In the genomic region with DNA sequence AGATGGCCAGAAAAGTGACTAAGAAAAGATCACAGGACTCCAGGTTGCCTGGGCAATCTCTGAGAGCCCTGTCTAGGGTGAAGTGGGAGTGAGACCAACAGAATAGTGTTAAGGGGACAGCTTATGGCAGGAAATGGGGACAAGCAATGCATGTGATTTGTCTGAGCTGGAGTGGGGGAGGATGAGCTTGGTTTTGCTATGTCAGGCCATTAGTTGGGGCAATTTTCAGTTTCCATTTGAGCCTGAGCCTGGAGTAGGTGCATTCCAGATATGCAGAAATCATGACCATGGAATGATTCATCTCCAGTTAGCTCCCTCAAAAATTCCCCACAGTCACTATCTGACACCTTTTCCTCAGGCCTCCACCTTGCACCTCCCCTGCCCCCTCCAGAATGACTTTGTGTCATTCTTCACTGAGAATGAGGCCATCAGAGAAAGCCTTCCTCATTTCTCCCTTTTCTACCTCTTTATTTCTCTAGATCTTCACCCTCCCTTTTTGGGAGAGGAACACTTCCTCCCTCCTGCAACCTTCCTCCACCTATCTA, we compare ENCODE assay signal across 1 cellular context.
TF ChIP-seq lines count a peak whose summit lies in the region.

No MANE protein-coding gene starts in this region.

TF ChIP-seq in GM23338, 12 proteins besides CTCF, POLR2A, EP300 and RAD21 (continued from another document):
- TF ChIP-seq, protein P1, sequence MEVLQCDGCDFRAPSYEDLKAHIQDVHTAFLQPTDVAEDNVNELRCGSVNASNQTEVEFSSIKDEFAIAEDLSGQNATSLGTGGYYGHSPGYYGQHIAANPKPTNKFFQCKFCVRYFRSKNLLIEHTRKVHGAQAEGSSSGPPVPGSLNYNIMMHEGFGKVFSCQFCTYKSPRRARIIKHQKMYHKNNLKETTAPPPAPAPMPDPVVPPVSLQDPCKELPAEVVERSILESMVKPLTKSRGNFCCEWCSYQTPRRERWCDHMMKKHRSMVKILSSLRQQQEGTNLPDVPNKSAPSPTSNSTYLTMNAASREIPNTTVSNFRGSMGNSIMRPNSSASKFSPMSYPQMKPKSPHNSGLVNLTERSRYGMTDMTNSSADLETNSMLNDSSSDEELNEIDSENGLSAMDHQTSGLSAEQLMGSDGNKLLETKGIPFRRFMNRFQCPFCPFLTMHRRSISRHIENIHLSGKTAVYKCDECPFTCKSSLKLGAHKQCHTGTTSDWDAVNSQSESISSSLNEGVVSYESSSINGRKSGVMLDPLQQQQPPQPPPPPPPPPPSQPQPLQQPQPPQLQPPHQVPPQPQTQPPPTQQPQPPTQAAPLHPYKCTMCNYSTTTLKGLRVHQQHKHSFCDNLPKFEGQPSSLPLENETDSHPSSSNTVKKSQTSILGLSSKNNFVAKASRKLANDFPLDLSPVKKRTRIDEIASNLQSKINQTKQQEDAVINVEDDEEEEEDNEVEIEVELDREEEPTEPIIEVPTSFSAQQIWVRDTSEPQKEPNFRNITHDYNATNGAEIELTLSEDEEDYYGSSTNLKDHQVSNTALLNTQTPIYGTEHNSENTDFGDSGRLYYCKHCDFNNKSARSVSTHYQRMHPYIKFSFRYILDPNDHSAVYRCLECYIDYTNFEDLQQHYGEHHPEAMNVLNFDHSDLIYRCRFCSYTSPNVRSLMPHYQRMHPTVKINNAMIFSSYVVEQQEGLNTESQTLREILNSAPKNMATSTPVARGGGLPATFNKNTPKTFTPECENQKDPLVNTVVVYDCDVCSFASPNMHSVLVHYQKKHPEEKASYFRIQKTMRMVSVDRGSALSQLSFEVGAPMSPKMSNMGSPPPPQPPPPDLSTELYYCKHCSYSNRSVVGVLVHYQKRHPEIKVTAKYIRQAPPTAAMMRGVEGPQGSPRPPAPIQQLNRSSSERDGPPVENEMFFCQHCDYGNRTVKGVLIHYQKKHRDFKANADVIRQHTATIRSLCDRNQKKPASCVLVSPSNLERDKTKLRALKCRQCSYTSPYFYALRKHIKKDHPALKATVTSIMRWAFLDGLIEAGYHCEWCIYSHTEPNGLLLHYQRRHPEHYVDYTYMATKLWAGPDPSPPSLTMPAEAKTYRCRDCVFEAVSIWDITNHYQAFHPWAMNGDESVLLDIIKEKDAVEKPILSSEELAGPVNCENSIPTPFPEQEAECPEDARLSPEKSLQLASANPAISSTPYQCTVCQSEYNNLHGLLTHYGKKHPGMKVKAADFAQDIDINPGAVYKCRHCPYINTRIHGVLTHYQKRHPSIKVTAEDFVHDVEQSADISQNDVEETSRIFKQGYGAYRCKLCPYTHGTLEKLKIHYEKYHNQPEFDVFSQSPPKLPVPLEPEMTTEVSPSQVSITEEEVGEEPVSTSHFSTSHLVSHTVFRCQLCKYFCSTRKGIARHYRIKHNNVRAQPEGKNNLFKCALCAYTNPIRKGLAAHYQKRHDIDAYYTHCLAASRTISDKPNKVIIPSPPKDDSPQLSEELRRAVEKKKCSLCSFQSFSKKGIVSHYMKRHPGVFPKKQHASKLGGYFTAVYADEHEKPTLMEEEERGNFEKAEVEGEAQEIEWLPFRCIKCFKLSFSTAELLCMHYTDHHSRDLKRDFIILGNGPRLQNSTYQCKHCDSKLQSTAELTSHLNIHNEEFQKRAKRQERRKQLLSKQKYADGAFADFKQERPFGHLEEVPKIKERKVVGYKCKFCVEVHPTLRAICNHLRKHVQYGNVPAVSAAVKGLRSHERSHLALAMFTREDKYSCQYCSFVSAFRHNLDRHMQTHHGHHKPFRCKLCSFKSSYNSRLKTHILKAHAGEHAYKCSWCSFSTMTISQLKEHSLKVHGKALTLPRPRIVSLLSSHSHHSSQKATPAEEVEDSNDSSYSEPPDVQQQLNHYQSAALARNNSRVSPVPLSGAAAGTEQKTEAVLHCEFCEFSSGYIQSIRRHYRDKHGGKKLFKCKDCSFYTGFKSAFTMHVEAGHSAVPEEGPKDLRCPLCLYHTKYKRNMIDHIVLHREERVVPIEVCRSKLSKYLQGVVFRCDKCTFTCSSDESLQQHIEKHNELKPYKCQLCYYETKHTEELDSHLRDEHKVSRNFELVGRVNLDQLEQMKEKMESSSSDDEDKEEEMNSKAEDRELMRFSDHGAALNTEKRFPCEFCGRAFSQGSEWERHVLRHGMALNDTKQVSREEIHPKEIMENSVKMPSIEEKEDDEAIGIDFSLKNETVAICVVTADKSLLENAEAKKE (CRISPR knock-in tag; IDR thresholded peaks at IDR 0.05), result no peak
- no peak for TF ChIP-seq STAT1 (IDR thresholded peaks at IDR 0.05; ENCODE audit: unreplicated experiment)
- TF ChIP-seq EZH2phosphoT487 (IDR thresholded peaks at IDR 0.05; ENCODE audit: unreplicated experiment), result no peak
- TF ChIP-seq CREB1 (CRISPR knock-in tag; IDR thresholded peaks at IDR 0.05; ENCODE audit: low read depth), result no peak
- no peak for TF ChIP-seq EZH2 (IDR thresholded peaks at IDR 0.05; ENCODE audit: low read depth, unreplicated experiment)
- TF ChIP-seq POLR2AphosphoS5 (IDR thresholded peaks at IDR 0.05; ENCODE audit: low read depth), result no peak
- TF ChIP-seq, protein P2, sequence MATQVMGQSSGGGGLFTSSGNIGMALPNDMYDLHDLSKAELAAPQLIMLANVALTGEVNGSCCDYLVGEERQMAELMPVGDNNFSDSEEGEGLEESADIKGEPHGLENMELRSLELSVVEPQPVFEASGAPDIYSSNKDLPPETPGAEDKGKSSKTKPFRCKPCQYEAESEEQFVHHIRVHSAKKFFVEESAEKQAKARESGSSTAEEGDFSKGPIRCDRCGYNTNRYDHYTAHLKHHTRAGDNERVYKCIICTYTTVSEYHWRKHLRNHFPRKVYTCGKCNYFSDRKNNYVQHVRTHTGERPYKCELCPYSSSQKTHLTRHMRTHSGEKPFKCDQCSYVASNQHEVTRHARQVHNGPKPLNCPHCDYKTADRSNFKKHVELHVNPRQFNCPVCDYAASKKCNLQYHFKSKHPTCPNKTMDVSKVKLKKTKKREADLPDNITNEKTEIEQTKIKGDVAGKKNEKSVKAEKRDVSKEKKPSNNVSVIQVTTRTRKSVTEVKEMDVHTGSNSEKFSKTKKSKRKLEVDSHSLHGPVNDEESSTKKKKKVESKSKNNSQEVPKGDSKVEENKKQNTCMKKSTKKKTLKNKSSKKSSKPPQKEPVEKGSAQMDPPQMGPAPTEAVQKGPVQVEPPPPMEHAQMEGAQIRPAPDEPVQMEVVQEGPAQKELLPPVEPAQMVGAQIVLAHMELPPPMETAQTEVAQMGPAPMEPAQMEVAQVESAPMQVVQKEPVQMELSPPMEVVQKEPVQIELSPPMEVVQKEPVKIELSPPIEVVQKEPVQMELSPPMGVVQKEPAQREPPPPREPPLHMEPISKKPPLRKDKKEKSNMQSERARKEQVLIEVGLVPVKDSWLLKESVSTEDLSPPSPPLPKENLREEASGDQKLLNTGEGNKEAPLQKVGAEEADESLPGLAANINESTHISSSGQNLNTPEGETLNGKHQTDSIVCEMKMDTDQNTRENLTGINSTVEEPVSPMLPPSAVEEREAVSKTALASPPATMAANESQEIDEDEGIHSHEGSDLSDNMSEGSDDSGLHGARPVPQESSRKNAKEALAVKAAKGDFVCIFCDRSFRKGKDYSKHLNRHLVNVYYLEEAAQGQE (IDR thresholded peaks at IDR 0.05; ENCODE audit: unreplicated experiment), result no peak
